Comparison of ENCODE assay signal across 14 cellular contexts in genomic region chr7:55120501-55121198, GRCh38.
A peak's percentile ranks its signal among the peaks of the same experiment; 100 is the strongest.
DNase-seq lines count a peak whose midpoint lies in the region; ATAC-seq and TF ChIP-seq lines count a peak whose summit lies in the region.
"Had no signal": no experiment of that assay in that cellular context is flagged by ENCODE, and none has a peak within 500 bp of the region (broad histone marks: within the 10 kb centered on the region; RNA-seq: fewer than 3 reads in every experiment).

No MANE protein-coding gene starts in this region.

- peaks cover 4% of the 10 kb centered on the region for H3K27me3 Mint-ChIP-seq in activated CD8-positive, alpha-beta T cell treated with anti-CD3 and anti-CD28 coated beads for 36 hours

- CTCF ChIA-PET in activated CD8-positive, alpha-beta T cell treated with anti-CD3 and anti-CD28 coated beads for 36 hours (lab: Charles Lee), result no interaction called here

- no peak overlapping the region for H3K27ac Mint-ChIP-seq in activated CD8-positive, alpha-beta T cell treated with anti-CD3 and anti-CD28 coated beads for 36 hours

- peak; percentile 41 to 70 for TF ChIP-seq EP300 in tibial nerve (IDR thresholded peaks at IDR 0.05)

- WGBS in tibial nerve, 2 donors, result 80 to 83% methylated on average over 7 of the region's 7 CpGs

- H3K4me1 Mint-ChIP-seq in activated CD8-positive, alpha-beta T cell treated with anti-CD3 and anti-CD28 coated beads for 36 hours (ENCODE audit: low read depth), result no peaks in the 10 kb centered on the region

- peak; percentile 10 for DNase-seq in DMS53 (lab: John Stamatoyannopoulos, UW)
- DNase-seq in DMS53 treated with DMSO at 0.1 percent for 48 hours (lab: John Stamatoyannopoulos, UW; ENCODE audit: unreplicated experiment), result no peak
- peak; percentile 77 to 87 for DNase-seq in cardiac fibroblast (ENCODE audit: low read depth in 2 of 2)
- no peak for DNase-seq in left colon
- DNase-seq in tibial nerve (ENCODE audit: low spot score in 2 of 2), result peak in 1 of 2 donors; percentile 58
- DNase-seq in activated CD8-positive, alpha-beta T cell treated with anti-CD3 and anti-CD28 coated beads for 36 hours, result no peak
- DNase-seq: activated CD8-positive, alpha-beta memory T cell treated with anti-CD3 and anti-CD28 coated beads, Interleukin-2, amount 50 U/mL, for 48 hours; hypothalamus; NCI-H69 had no signal

- no peaks in the 10 kb centered on the region for H3K27me3 ChIP-seq in tibial nerve
- H3K27me3 ChIP-seq: cardiac muscle cell, neutrophil had no signal

- TF ChIP-seq CTCF in cardiac fibroblast (IDR thresholded peaks at IDR 0.05; ENCODE audit: low read depth, low read length), result no peak
- no peak for TF ChIP-seq CTCF in tibial nerve (IDR thresholded peaks at IDR 0.05)
- no peak for TF ChIP-seq CTCF in activated CD8-positive, alpha-beta T cell treated with anti-CD3 and anti-CD28 coated beads for 36 hours (IDR thresholded peaks at IDR 0.05)

- peak; percentile 69 for ATAC-seq in left colon
- no peak for ATAC-seq in GM19452 (IDR thresholded peaks at IDR 0.05; ENCODE audit: unreplicated experiment)
- no peak for ATAC-seq in activated CD8-positive, alpha-beta T cell treated with anti-CD3 and anti-CD28 coated beads for 36 hours
- no peak for ATAC-seq in HG02852 (IDR thresholded peaks at IDR 0.05; ENCODE audit: unreplicated experiment)

- peak overlapping the region; percentile 33 to 82 (median 65) for H3K27ac ChIP-seq in tibial nerve
- H3K27ac ChIP-seq: 22Rv1, cardiac muscle cell, neutrophil had no signal

- H3K36me3 Mint-ChIP-seq in activated CD8-positive, alpha-beta T cell treated with anti-CD3 and anti-CD28 coated beads for 36 hours (ENCODE audit: low read depth), result no peaks in the 10 kb centered on the region

- intact Hi-C loops in left colon (cut with DNase I, micrococcal nuclease), result no loop called here
- intact Hi-C loops in activated CD8-positive, alpha-beta T cell treated with anti-CD3 and anti-CD28 coated beads for 36 hours (cut with micrococcal nuclease), result no loop called here

- no peaks in the 10 kb centered on the region for H3K9me3 ChIP-seq in tibial nerve
- H3K9me3 ChIP-seq: neutrophil had no signal

- no peak overlapping the region for H3K4me3 ChIP-seq in cardiac fibroblast (replicated peaks in 1 of 2; ENCODE audit: low read depth in 2 of 2, low read length in 2 of 2)
- no peak overlapping the region for H3K4me3 ChIP-seq in tibial nerve
- H3K4me3 ChIP-seq: cardiac muscle cell had no signal

- H3K4me1 ChIP-seq in tibial nerve, result peaks cover 0 to 33% (median 7%) of the 10 kb centered on the region in 4 donors

- H3K4me3 Mint-ChIP-seq in activated CD8-positive, alpha-beta T cell treated with anti-CD3 and anti-CD28 coated beads for 36 hours, result no peak overlapping the region

- H3K36me3 ChIP-seq in tibial nerve, result no peaks in the 10 kb centered on the region
- H3K36me3 ChIP-seq: cardiac muscle cell, neutrophil had no signal

- no peaks in the 10 kb centered on the region for H3K9me3 Mint-ChIP-seq in activated CD8-positive, alpha-beta T cell treated with anti-CD3 and anti-CD28 coated beads for 36 hours

- POLR2A ChIA-PET in activated CD8-positive, alpha-beta T cell treated with anti-CD3 and anti-CD28 coated beads for 36 hours (lab: Charles Lee), result no interaction called here

- TF ChIP-seq POLR2A in tibial nerve (IDR thresholded peaks at IDR 0.05), result no peak

Comparison
In these comparisons a context has a peak if more than half of its experiments do, and no peak if none do; other contexts are left out.
1. DNase-seq: peak in DMS53 (single experiment) and cardiac fibroblast (2 of 2); none in DMS53 treated with DMSO at 0.1 percent for 48 hours (single experiment), left colon (0 of 2) and activated CD8-positive, alpha-beta T cell treated with anti-CD3 and anti-CD28 coated beads for 36 hours (single experiment).